Comparison of ENCODE assay signal across 35 cellular contexts in genomic region chr1:173757666-173758065, GRCh38.
"Had no signal": no experiment of that assay in that cellular context is flagged by ENCODE, and none has a peak within 500 bp of the region (broad histone marks: within the 10 kb centered on the region; RNA-seq: fewer than 3 reads in every experiment).

No MANE protein-coding gene starts in this region.

- H3K4me3 Mint-ChIP-seq: activated B cell treated with CpG ODN at 0.5 μM for 24 hours; activated CD4-positive, alpha-beta memory T cell treated with anti-CD3 and anti-CD28 coated beads for 36 hours; activated CD4-positive, alpha-beta T cell treated with anti-CD3 and anti-CD28 coated beads, Interleukin-2, amount 10 ng/mL, durations not matched to agents 24 days and 14 days; activated CD8-positive, alpha-beta T cell treated with anti-CD3 and anti-CD28 coated beads for 36 hours; activated naive CD4-positive, alpha-beta T cell treated with anti-CD3 and anti-CD28 coated beads for 36 hours; activated naive CD8-positive, alpha-beta T cell treated with anti-CD3 and anti-CD28 coated beads for 36 hours; activated T-cell treated with anti-CD3 and anti-CD28 coated beads, Interleukin-2, amount 50 U/mL, for 24 hours; activated T-helper 1 cell treated with anti-CD3 and anti-CD28 coated beads, Interleukin-12 subunit alpha, Interleukin-12 subunit beta, Interleukin-2, Interleukin-4 antibody, amounts not matched to agents 30 ng/mL and 10 ng/mL and 1 ng/mL, durations not matched to agents 14 hours and 24 hours and 36 hours; activated T-helper 17 cell treated with anti-CD3 and anti-CD28 coated beads, Interleukin-2, amount 50 U/mL, for 72 hours; T-helper 1 cell treated with Interleukin-12 subunit alpha and Interleukin-12 subunit beta and Interleukin-4 antibody, amounts not matched to agents 30 μg/mL and 1 μg/mL, for 36 hours; T-helper 2 cell treated with Interferon-gamma antibody and Interleukin-4, amounts not matched to agents 5 μg/mL and 100 μg/mL, for 36 hours had no signal

- ATAC-seq: activated CD8-positive, alpha-beta T cell treated with anti-CD3 and anti-CD28 coated beads for 36 hours; activated naive CD4-positive, alpha-beta T cell treated with anti-CD3 and anti-CD28 coated beads, Interleukin-2, amount 50 U/mL, for 72 hours; activated T-helper 17 cell treated with anti-CD3 and anti-CD28 coated beads, Interleukin-2, amount 50 U/mL, for 72 hours; body of pancreas had no signal

- H3K27ac Mint-ChIP-seq: activated B cell treated with CpG ODN at 0.5 μM for 24 hours; activated CD4-positive, alpha-beta memory T cell treated with anti-CD3 and anti-CD28 coated beads for 36 hours; activated CD4-positive, alpha-beta T cell treated with anti-CD3 and anti-CD28 coated beads, Interleukin-2, amount 10 ng/mL, durations not matched to agents 24 days and 14 days; activated CD8-positive, alpha-beta T cell treated with anti-CD3 and anti-CD28 coated beads for 36 hours; activated naive CD4-positive, alpha-beta T cell treated with anti-CD3 and anti-CD28 coated beads for 36 hours; activated naive CD8-positive, alpha-beta T cell treated with anti-CD3 and anti-CD28 coated beads for 36 hours; activated T-cell treated with anti-CD3 and anti-CD28 coated beads, Interleukin-2, amount 50 U/mL, for 24 hours; activated T-helper 1 cell treated with anti-CD3 and anti-CD28 coated beads, Interleukin-12 subunit alpha, Interleukin-12 subunit beta, Interleukin-2, Interleukin-4 antibody, amounts not matched to agents 30 ng/mL and 10 ng/mL and 1 ng/mL, durations not matched to agents 14 hours and 24 hours and 36 hours; activated T-helper 17 cell treated with anti-CD3 and anti-CD28 coated beads, Interleukin-2, amount 50 U/mL, for 72 hours; T-helper 1 cell treated with Interleukin-12 subunit alpha and Interleukin-12 subunit beta and Interleukin-4 antibody, amounts not matched to agents 30 μg/mL and 1 μg/mL, for 36 hours had no signal

- H3K27me3 Mint-ChIP-seq: activated B cell treated with CpG ODN at 0.5 μM for 24 hours; activated CD4-positive, alpha-beta memory T cell treated with anti-CD3 and anti-CD28 coated beads for 36 hours; activated CD4-positive, alpha-beta T cell treated with anti-CD3 and anti-CD28 coated beads, Interleukin-2, amount 10 ng/mL, durations not matched to agents 24 days and 14 days; activated CD8-positive, alpha-beta T cell treated with anti-CD3 and anti-CD28 coated beads for 36 hours; activated naive CD8-positive, alpha-beta T cell treated with anti-CD3 and anti-CD28 coated beads for 36 hours; activated T-cell treated with anti-CD3 and anti-CD28 coated beads, Interleukin-2, amount 50 U/mL, for 24 hours; activated T-helper 17 cell treated with anti-CD3 and anti-CD28 coated beads, Interleukin-2, amount 50 U/mL, for 72 hours had no signal

- H3K27me3 ChIP-seq: adrenal gland, body of pancreas, brain microvascular endothelial cell, breast epithelium, cardiac muscle cell had no signal

- DNase-seq: activated B cell treated with CpG ODN at 0.5 μM for 24 hours; activated CD4-positive, alpha-beta memory T cell treated with anti-CD3 and anti-CD28 coated beads for 36 hours; activated CD4-positive, alpha-beta T cell treated with anti-CD3 and anti-CD28 coated beads for 4 hours; activated CD4-positive, alpha-beta T cell treated with anti-CD3 and anti-CD28 coated beads, Interleukin-2, amount 10 ng/mL, durations not matched to agents 24 days and 14 days; activated CD4-positive, alpha-beta T cell treated with anti-CD3 and anti-CD28 coated beads, Interleukin-2, amount 50 U/mL, for 1 hour; activated CD4-positive, alpha-beta T cell treated with anti-CD3 and anti-CD28 coated beads, Interleukin-2, amount 50 U/mL, for 4 hours; activated CD4-positive, CD25-positive, alpha-beta regulatory T cell treated with anti-CD3 and anti-CD28 coated beads, Interleukin-2, amount 50 U/mL, for 72 hours; activated CD8-positive, alpha-beta memory T cell treated with anti-CD3 and anti-CD28 coated beads, Interleukin-2, amount 50 U/mL, for 4 hours; activated CD8-positive, alpha-beta T cell treated with anti-CD3 and anti-CD28 coated beads for 36 hours; activated effector memory CD4-positive, alpha-beta T cell treated with anti-CD3 and anti-CD28 coated beads, Interleukin-2, amount 50 U/mL, for 16 hours; activated gamma-delta T cell treated with Interleukin-2 at 50 U/mL for 16 hours; activated naive CD4-positive, alpha-beta T cell; activated naive CD4-positive, alpha-beta T cell treated with anti-CD3 and anti-CD28 coated beads for 36 hours; activated naive CD4-positive, alpha-beta T cell treated with anti-CD3 and anti-CD28 coated beads, Interleukin-2, amount 50 U/mL, for 16 hours; activated naive CD8-positive, alpha-beta T cell treated with anti-CD3 and anti-CD28 coated beads for 36 hours; activated T-cell treated with anti-CD3 and anti-CD28 coated beads for 4 hours; activated T-cell treated with anti-CD3 and anti-CD28 coated beads, Interleukin-2, amount 50 U/mL, for 24 hours; activated T-cell treated with anti-CD3 and anti-CD28 coated beads, Interleukin-2, amount 50 U/mL, for 48 hours; adrenal gland; amniotic stem cell; aorta; body of pancreas; brain microvascular endothelial cell; caudate nucleus; T-helper 1 cell; T-helper 2 cell; T-helper 9 cell had no signal

- H3K27ac ChIP-seq: adrenal gland, body of pancreas, brain microvascular endothelial cell, breast epithelium, cardiac muscle cell, VCaP had no signal

- H3K4me1 Mint-ChIP-seq: activated B cell treated with CpG ODN at 0.5 μM for 24 hours; activated T-helper 17 cell treated with anti-CD3 and anti-CD28 coated beads, Interleukin-2, amount 50 U/mL, for 72 hours had no signal

- H3K4me1 ChIP-seq: adrenal gland, body of pancreas, breast epithelium had no signal
